ENCODE assay signal across 8 cellular contexts in genomic region chr3:46957421-46957820, GRCh38. TPM values are rescaled to one million over a fixed set of nuclear protein-coding genes. Genes with fewer than 3 reads are reported as not detected.
DNase-seq lines count a peak whose midpoint lies in the region; ATAC-seq and TF ChIP-seq lines count a peak whose summit lies in the region.
"Not testable (repeated sequence)": the region's sequence is repeated elsewhere in the genome, so short reads cannot be mapped to it uniquely, and the experiment has no call there.

No MANE protein-coding gene starts in this region.

- TF ChIP-seq EP300 in gastroesophageal sphincter (IDR thresholded peaks at IDR 0.05) = not testable (repeated sequence)

- TF ChIP-seq POLR2A in gastroesophageal sphincter (IDR thresholded peaks at IDR 0.05); spleen (IDR thresholded peaks at IDR 0.05); vagina (IDR thresholded peaks at IDR 0.05): not testable (repeated sequence)

- 53 to 64% methylated on average over 7 to 8 of the region's 10 CpGs for WGBS in gastroesophageal sphincter (ENCODE audit: low coverage in 1 of 2), 2 donors
- 75 to 88% (median 79%) methylated on average over 10 of the region's 10 CpGs for WGBS in spleen, 5 donors

- ATAC-seq in gastroesophageal sphincter = not testable (repeated sequence)

- H3K4me1 Mint-ChIP-seq in activated naive CD8-positive, alpha-beta T cell treated with anti-CD3 and anti-CD28 coated beads for 36 hours = peaks cover 93% of the 10 kb centered on the region

- in situ Hi-C loops in ACHN (cut with HindIII; ENCODE audit: low pct_ligation_motif_present, low pct_unique_long_range_greater_than_20kb, low sequenced_read_pairs) = not testable (repeated sequence)

- H3K27ac ChIP-seq in HL-60 (replicated peaks) = peak overlapping the region; percentile 36
- H3K27ac ChIP-seq in gastroesophageal sphincter = peak overlapping the region in 3 of 4 donors; percentile 10 to 48 (median 21)
- peak overlapping the region; percentile 11 to 23 for H3K27ac ChIP-seq in mucosa of rectum (ENCODE audit: low read depth in 2 of 2, low read length in 2 of 2)
- peak overlapping the region in 4 of 8 donors; percentile 8 to 81 (median 74) for H3K27ac ChIP-seq in spleen
- peak overlapping the region; percentile 52 for H3K27ac ChIP-seq in vagina

- not testable (repeated sequence) for H3K27me3 ChIP-seq in HL-60 (ENCODE audit: insufficient read depth, poor library complexity, severe bottlenecking); gastroesophageal sphincter; mucosa of rectum (ENCODE audit: control insufficient read depth in 2 of 2, insufficient read depth in 2 of 2, low read length in 2 of 2); spleen (replicated peaks in 1 of 7); vagina

- H3K36me3 Mint-ChIP-seq in activated naive CD8-positive, alpha-beta T cell treated with anti-CD3 and anti-CD28 coated beads for 36 hours = peaks cover 40% of the 10 kb centered on the region

- H3K36me3 ChIP-seq in gastroesophageal sphincter; mucosa of rectum (ENCODE audit: control insufficient read depth in 2 of 2, insufficient read depth in 2 of 2, low read length in 2 of 2); spleen; vagina: not testable (repeated sequence)

- H3K4me3 Mint-ChIP-seq in activated naive CD8-positive, alpha-beta T cell treated with anti-CD3 and anti-CD28 coated beads for 36 hours = not testable (repeated sequence)

- peak overlapping the region; percentile 90 for H3K27ac Mint-ChIP-seq in activated naive CD8-positive, alpha-beta T cell treated with anti-CD3 and anti-CD28 coated beads for 36 hours

- intact Hi-C loops in spleen (cut with DNase I; ENCODE audit: low total_unique reads); vagina (cut with DNase I): not testable (repeated sequence)

- H3K9me3 Mint-ChIP-seq in activated naive CD8-positive, alpha-beta T cell treated with anti-CD3 and anti-CD28 coated beads for 36 hours = not testable (repeated sequence)

- not testable (repeated sequence) for H3K27me3 Mint-ChIP-seq in activated naive CD8-positive, alpha-beta T cell treated with anti-CD3 and anti-CD28 coated beads for 36 hours

- not testable (repeated sequence) for H3K4me3 ChIP-seq in HL-60 (replicated peaks; ENCODE audit: insufficient read depth, low read length); gastroesophageal sphincter; mucosa of rectum (ENCODE audit: low read length in 2 of 2); spleen; vagina

- H3K9ac ChIP-seq in mucosa of rectum (ENCODE audit: low read depth in 1 of 2, low read length in 2 of 2) = not testable (repeated sequence)

- DNase-seq in ACHN (peak; percentile 29), left kidney (ENCODE audit: low read depth, low spot score) (peak; percentile 40), spleen (peak; percentile 12)
- DNase-seq in HL-60 (ENCODE audit: low read depth in 1 of 2, low spot score in 1 of 2); activated naive CD8-positive, alpha-beta T cell treated with anti-CD3 and anti-CD28 coated beads for 36 hours; vagina (ENCODE audit: extremely low spot score in 2 of 2): not testable (repeated sequence)

- H3K4me1 ChIP-seq in gastroesophageal sphincter (peaks cover 4 to 97% (median 55%) of the 10 kb centered on the region in 3 donors), mucosa of rectum (ENCODE audit: control insufficient read depth in 2 of 2, insufficient read depth in 2 of 2, low read length in 2 of 2) (peaks cover 39 to 49% of the 10 kb centered on the region in 2 donors), spleen (peaks cover 61 to 100% (median 91%) of the 10 kb centered on the region in 6 donors), vagina (peaks cover 94% of the 10 kb centered on the region)

- TF ChIP-seq CTCF in HL-60 (IDR thresholded peaks at IDR 0.05; ENCODE audit: insufficient read depth, low read length); gastroesophageal sphincter (IDR thresholded peaks at IDR 0.05); spleen (IDR thresholded peaks at IDR 0.05 in 8 of 11, conservative IDR thresholded peaks at IDR 0.05 in 3 of 11); vagina (IDR thresholded peaks at IDR 0.05): not testable (repeated sequence)

- H3K9me3 ChIP-seq in gastroesophageal sphincter; mucosa of rectum (ENCODE audit: control insufficient read depth in 2 of 2, low read length in 2 of 2); spleen; vagina: not testable (repeated sequence)

RNA-seq across cellular contexts. Expression of gene CCDC12, which starts 19.1 kb away (rescaled TPM):
- 10 to 100 TPM; 48.8 to 55.4 TPM for total RNA-seq in activated naive CD8-positive, alpha-beta T cell treated with anti-CD3 and anti-CD28 coated beads for 36 hours
- total RNA-seq in gastroesophageal sphincter (10 to 100 TPM; 14.3 to 52.2 (median 42.0) TPM), spleen (10 to 100 TPM; 36.5 to 71.4 (median 54.7) TPM), vagina (55.5 TPM)
- 100 to 1,000 TPM in 2 of 3 donors, 10 to 100 TPM in 1; 93.5 to 124 (median 105) TPM for polyA plus RNA-seq in spleen

RNA-seq across cellular contexts. Expression of gene NBEAL2, which starts 22.0 kb away (rescaled TPM):
- total RNA-seq in activated naive CD8-positive, alpha-beta T cell treated with anti-CD3 and anti-CD28 coated beads for 36 hours = 10 to 100 TPM; 63.1 to 67.4 TPM
- total RNA-seq in gastroesophageal sphincter (10 to 100 TPM; 12.3 to 23.2 (median 20.4) TPM), spleen (100 to 1,000 TPM; 101 to 271 (median 162) TPM), vagina (227 TPM)
- 100 to 1,000 TPM in 2 of 3 donors, 10 to 100 TPM in 1; 44.0 to 126 (median 119) TPM for polyA plus RNA-seq in spleen
